In genomic region chr16:69865701-69866100, GRCh38 we compare ENCODE assay signal across 1 cellular context.
A peak's percentile ranks its signal among the peaks of the same experiment; 100 is the strongest.
TF ChIP-seq lines count a peak whose summit lies in the region.

No MANE protein-coding gene starts in this region.

TF ChIP-seq in K562, 482 proteins besides CTCF, POLR2A, EP300 and RAD21 (continued from another document and continues in another):
- TF ChIP-seq TFAP4 (CRISPR knock-in tag; IDR thresholded peaks at IDR 0.05; ENCODE audit: borderline replicate concordance) (peak; percentile 56; the same call in 1 of the 2 replicates), ARID4B (CRISPR knock-in tag; IDR thresholded peaks at IDR 0.05) (no peak), PHB2 (IDR thresholded peaks at IDR 0.05; ENCODE audit: low read depth) (no peak), ZFP91 (CRISPR knock-in tag; IDR thresholded peaks at IDR 0.05) (no peak), TCF7L2 (IDR thresholded peaks at IDR 0.05; ENCODE audit: low read depth, low read length) (no peak), NR3C1 (CRISPR knock-in tag; IDR thresholded peaks at IDR 0.05) (no peak), YY1 (IDR thresholded peaks at IDR 0.05; ENCODE audit: borderline replicate concordance in 1 of 3, control insufficient read depth in 1 of 3, extremely low read depth in 1 of 3, insufficient read depth in 3 of 3, insufficient read length in 1 of 3, insufficient replicate concordance in 2 of 3, low read depth in 1 of 3, low read length in 2 of 3) (peak in 1 of 3 experiments; percentile 58), USF1 (CRISPR knock-in tag; IDR thresholded peaks at IDR 0.05) (no peak), E2F1 (CRISPR knock-in tag; IDR thresholded peaks at IDR 0.05) (no peak), ATF4 (CRISPR knock-in tag; IDR thresholded peaks at IDR 0.05) (0 out of 2 replicates have a peak, but pooled peaks have one; percentile 39), BCOR (IDR thresholded peaks at IDR 0.05) (no peak), MITF (IDR thresholded peaks at IDR 0.05) (peak; percentile 43; the same call in 1 of the 2 replicates), MEF2D (tag; conservative IDR thresholded peaks at IDR 0.05; ENCODE audit: low read depth) (no peak), CREB3L1 (IDR thresholded peaks at IDR 0.05; ENCODE audit: borderline replicate concordance, low read depth) (no peak; the same call in 1 of the 2 replicates), THAP12 (CRISPR knock-in tag; IDR thresholded peaks at IDR 0.05) (no peak), NR4A1 (CRISPR knock-in tag; IDR thresholded peaks at IDR 0.05) (no peak), NR4A1 (tag; IDR thresholded peaks at IDR 0.05) (peak; percentile 44; the same call in 1 of the 2 replicates), MIER1 (IDR thresholded peaks at IDR 0.05; ENCODE audit: low read depth) (no peak), ESRRB (CRISPR knock-in tag; IDR thresholded peaks at IDR 0.05; ENCODE audit: borderline replicate concordance) (no peak), ZNF253 (CRISPR knock-in tag; conservative IDR thresholded peaks at IDR 0.05) (no peak), RFX7 (CRISPR knock-in tag; IDR thresholded peaks at IDR 0.05) (no peak), HMGXB4 (CRISPR knock-in tag; IDR thresholded peaks at IDR 0.05) (no peak), ZC3H4 (CRISPR knock-in tag; IDR thresholded peaks at IDR 0.05; ENCODE audit: borderline replicate concordance) (no peak), SRF (CRISPR knock-in tag; IDR thresholded peaks at IDR 0.05) (peak in 1 of 2 experiments; percentile 30; a peak in 1 of 4 replicates), GTF2B (IDR thresholded peaks at IDR 0.05; ENCODE audit: extremely low read depth, insufficient read length) (no peak), ZBTB11 (CRISPR knock-in tag; IDR thresholded peaks at IDR 0.05) (no peak), EWSR1 (IDR thresholded peaks at IDR 0.05; ENCODE audit: borderline replicate concordance, low read depth, partially characterized antibody) (no peak), PTRF (tag; IDR thresholded peaks at IDR 0.05) (no peak), SRSF9 (IDR thresholded peaks at IDR 0.05; ENCODE audit: borderline replicate concordance, low read depth, low read length) (no peak), KLF16 (IDR thresholded peaks at IDR 0.05) (no peak), ZNF551 (CRISPR knock-in tag; IDR thresholded peaks at IDR 0.05) (no peak), ZNF431 (CRISPR knock-in tag; IDR thresholded peaks at IDR 0.05) (no peak), MYNN (IDR thresholded peaks at IDR 0.05) (no peak), MYNN (CRISPR knock-in tag; IDR thresholded peaks at IDR 0.05) (no peak), MCM3 (IDR thresholded peaks at IDR 0.05) (no peak), ZNF507 (tag; conservative IDR thresholded peaks at IDR 0.05) (no peak), GATAD2B (IDR thresholded peaks at IDR 0.05; ENCODE audit: borderline replicate concordance) (no peak), TAF15 (IDR thresholded peaks at IDR 0.05; ENCODE audit: low read depth, low read length) (no peak), PHB (CRISPR knock-in tag; IDR thresholded peaks at IDR 0.05) (no peak)
